Comparison of ENCODE assay signal across 1 cellular context in the genomic region with DNA sequence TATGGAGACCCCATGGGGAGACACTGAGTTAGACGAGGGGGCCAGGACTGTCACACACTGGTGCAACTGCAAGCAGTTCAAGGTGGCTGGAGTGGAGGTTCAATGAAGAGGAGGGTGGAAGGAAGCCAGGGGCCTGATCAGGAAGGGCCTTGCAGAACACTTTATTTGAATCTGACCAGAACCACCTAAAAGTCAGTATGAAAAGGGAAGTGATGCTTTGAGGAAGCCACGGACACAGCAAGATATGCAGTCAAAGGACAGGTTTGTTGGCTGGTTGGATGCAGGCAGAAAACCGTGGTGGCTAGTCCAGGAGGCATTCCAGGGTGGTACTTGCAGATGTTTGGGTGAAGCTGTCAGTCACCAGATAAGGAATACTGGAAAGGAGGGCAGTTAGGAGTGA.
TF ChIP-seq lines count a peak whose summit lies in the region.

No MANE protein-coding gene starts in this region.

TF ChIP-seq in HepG2, 621 proteins besides CTCF, POLR2A, EP300 and RAD21:
- TF ChIP-seq, protein P1, sequence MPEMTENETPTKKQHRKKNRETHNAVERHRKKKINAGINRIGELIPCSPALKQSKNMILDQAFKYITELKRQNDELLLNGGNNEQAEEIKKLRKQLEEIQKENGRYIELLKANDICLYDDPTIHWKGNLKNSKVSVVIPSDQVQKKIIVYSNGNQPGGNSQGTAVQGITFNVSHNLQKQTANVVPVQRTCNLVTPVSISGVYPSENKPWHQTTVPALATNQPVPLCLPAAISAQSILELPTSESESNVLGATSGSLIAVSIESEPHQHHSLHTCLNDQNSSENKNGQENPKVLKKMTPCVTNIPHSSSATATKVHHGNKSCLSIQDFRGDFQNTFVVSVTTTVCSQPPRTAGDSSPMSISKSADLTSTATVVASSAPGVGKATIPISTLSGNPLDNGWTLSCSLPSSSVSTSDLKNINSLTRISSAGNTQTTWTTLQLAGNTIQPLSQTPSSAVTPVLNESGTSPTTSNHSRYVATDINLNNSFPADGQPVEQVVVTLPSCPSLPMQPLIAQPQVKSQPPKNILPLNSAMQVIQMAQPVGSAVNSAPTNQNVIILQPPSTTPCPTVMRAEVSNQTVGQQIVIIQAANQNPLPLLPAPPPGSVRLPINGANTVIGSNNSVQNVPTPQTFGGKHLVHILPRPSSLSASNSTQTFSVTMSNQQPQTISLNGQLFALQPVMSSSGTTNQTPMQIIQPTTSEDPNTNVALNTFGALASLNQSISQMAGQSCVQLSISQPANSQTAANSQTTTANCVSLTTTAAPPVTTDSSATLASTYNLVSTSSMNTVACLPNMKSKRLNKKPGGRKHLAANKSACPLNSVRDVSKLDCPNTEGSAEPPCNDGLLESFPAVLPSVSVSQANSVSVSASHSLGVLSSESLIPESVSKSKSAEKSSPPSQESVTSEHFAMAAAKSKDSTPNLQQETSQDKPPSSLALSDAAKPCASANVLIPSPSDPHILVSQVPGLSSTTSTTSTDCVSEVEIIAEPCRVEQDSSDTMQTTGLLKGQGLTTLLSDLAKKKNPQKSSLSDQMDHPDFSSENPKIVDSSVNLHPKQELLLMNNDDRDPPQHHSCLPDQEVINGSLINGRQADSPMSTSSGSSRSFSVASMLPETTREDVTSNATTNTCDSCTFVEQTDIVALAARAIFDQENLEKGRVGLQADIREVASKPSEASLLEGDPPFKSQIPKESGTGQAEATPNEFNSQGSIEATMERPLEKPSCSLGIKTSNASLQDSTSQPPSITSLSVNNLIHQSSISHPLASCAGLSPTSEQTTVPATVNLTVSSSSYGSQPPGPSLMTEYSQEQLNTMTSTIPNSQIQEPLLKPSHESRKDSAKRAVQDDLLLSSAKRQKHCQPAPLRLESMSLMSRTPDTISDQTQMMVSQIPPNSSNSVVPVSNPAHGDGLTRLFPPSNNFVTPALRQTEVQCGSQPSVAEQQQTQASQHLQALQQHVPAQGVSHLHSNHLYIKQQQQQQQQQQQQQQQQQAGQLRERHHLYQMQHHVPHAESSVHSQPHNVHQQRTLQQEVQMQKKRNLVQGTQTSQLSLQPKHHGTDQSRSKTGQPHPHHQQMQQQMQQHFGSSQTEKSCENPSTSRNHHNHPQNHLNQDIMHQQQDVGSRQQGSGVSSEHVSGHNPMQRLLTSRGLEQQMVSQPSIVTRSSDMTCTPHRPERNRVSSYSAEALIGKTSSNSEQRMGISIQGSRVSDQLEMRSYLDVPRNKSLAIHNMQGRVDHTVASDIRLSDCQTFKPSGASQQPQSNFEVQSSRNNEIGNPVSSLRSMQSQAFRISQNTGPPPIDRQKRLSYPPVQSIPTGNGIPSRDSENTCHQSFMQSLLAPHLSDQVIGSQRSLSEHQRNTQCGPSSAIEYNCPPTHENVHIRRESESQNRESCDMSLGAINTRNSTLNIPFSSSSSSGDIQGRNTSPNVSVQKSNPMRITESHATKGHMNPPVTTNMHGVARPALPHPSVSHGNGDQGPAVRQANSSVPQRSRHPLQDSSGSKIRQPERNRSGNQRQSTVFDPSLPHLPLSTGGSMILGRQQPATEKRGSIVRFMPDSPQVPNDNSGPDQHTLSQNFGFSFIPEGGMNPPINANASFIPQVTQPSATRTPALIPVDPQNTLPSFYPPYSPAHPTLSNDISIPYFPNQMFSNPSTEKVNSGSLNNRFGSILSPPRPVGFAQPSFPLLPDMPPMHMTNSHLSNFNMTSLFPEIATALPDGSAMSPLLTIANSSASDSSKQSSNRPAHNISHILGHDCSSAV (CRISPR knock-in tag; IDR thresholded peaks at IDR 0.05; ENCODE audit: borderline replicate concordance): no peak
- TF ChIP-seq MYC (CRISPR knock-in tag; IDR thresholded peaks at IDR 0.05; ENCODE audit: borderline replicate concordance) (no peak), ZBTB7A (CRISPR knock-in tag; IDR thresholded peaks at IDR 0.05) (no peak), ARID2 (CRISPR knock-in tag; IDR thresholded peaks at IDR 0.05; ENCODE audit: borderline replicate concordance) (no peak), HDAC6 (IDR thresholded peaks at IDR 0.05; ENCODE audit: low read depth, low read length) (no peak)
- TF ChIP-seq, protein P2, sequence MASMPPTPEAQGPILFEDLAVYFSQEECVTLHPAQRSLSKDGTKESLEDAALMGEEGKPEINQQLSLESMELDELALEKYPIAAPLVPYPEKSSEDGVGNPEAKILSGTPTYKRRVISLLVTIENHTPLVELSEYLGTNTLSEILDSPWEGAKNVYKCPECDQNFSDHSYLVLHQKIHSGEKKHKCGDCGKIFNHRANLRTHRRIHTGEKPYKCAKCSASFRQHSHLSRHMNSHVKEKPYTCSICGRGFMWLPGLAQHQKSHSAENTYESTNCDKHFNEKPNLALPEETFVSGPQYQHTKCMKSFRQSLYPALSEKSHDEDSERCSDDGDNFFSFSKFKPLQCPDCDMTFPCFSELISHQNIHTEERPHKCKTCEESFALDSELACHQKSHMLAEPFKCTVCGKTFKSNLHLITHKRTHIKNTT (CRISPR knock-in tag; IDR thresholded peaks at IDR 0.05): no peak
TF ChIP-seq in HepG2: peak in this region for 0.
